16 cellular contexts compared by ENCODE assay signal in genomic region chr5:27742805-27743204, GRCh38.
DNase-seq lines count a peak whose midpoint lies in the region; ATAC-seq and FAIRE-seq lines count a peak whose summit lies in the region.
"Had no signal": no experiment of that assay in that cellular context is flagged by ENCODE, and none has a peak within 500 bp of the region (broad histone marks: within the 10 kb centered on the region; RNA-seq: fewer than 3 reads in every experiment).

No MANE protein-coding gene starts in this region.

- ATAC-seq in HG02763 (IDR thresholded peaks at IDR 0.05; ENCODE audit: unreplicated experiment): no peak

- no peaks in the 10 kb centered on the region for H3K27me3 ChIP-seq in effector memory CD4-positive, alpha-beta T cell (replicated peaks; ENCODE audit: control insufficient read depth, insufficient read depth, low read length, poor library complexity, severe bottlenecking)
- H3K27me3 ChIP-seq: BLaER1 had no signal

- no peak overlapping the region for H3K4me3 ChIP-seq in effector memory CD4-positive, alpha-beta T cell (ENCODE audit: insufficient read depth, low read depth, low read length, poor library complexity, severe bottlenecking)
- H3K4me3 ChIP-seq: BLaER1 had no signal

- no peaks in the 10 kb centered on the region for H3K36me3 ChIP-seq in effector memory CD4-positive, alpha-beta T cell (ENCODE audit: control insufficient read depth, insufficient read depth, low read length)
- H3K36me3 ChIP-seq: BLaER1 had no signal

- no peak overlapping the region for H3K27ac ChIP-seq in effector memory CD4-positive, alpha-beta T cell (ENCODE audit: insufficient read depth, low read length, poor library complexity, severe bottlenecking)
- H3K27ac ChIP-seq: BLaER1 had no signal

- DNase-seq in NCI-H510A treated with DMSO at 0.1 percent for 48 hours (lab: John Stamatoyannopoulos, UW): peak; percentile 65
- DNase-seq in NCI-H510A (lab: John Stamatoyannopoulos, UW): no peak
- DNase-seq in HuH-7 (ENCODE audit: low spot score): peak; percentile 4
- DNase-seq in mesenteric fat pad (ENCODE audit: low spot score): peak; percentile 69
- DNase-seq in urothelium cell line (ENCODE audit: low spot score): no peak
- DNase-seq in NCI-H2081 treated with DMSO at 0.1 percent for 48 hours (lab: John Stamatoyannopoulos, UW): no peak
- DNase-seq in effector memory CD4-positive, alpha-beta T cell: no peak
- DNase-seq: 8988T; CD4-positive, alpha-beta memory T cell; DMS153; DMS79; GDM1; H9 had no signal

- no peaks in the 10 kb centered on the region for H3K4me1 ChIP-seq in effector memory CD4-positive, alpha-beta T cell (ENCODE audit: control insufficient read depth, insufficient read depth, low read length, poor library complexity, severe bottlenecking)
- H3K4me1 ChIP-seq: BLaER1 had no signal

- no peaks in the 10 kb centered on the region for H3K9me3 ChIP-seq in effector memory CD4-positive, alpha-beta T cell (ENCODE audit: control insufficient read depth, low read length)

- peak; percentile 9 for FAIRE-seq in urothelium cell line (lab: Jason Lieb, UNC)
- FAIRE-seq: H1 had no signal

Comparison
In these comparisons a context has a peak if more than half of its experiments do, and no peak if none do; other contexts are left out.
1. DNase-seq: peak in NCI-H510A treated with DMSO at 0.1 percent for 48 hours (single experiment), HuH-7 (single experiment) and mesenteric fat pad (single experiment); none in NCI-H510A (single experiment), urothelium cell line (single experiment), NCI-H2081 treated with DMSO at 0.1 percent for 48 hours (single experiment) and effector memory CD4-positive, alpha-beta T cell (0 of 3).